ENCODE assay signal across 9 cellular contexts in genomic region chr16:50209548-50210265, GRCh38. TPM values are rescaled to one million over a fixed set of nuclear protein-coding genes. Genes with fewer than 3 reads are reported as not detected.
DNase-seq lines count a peak whose midpoint lies in the region; ATAC-seq, FAIRE-seq and TF ChIP-seq lines count a peak whose summit lies in the region.
"Had no signal": no experiment of that assay in that cellular context is flagged by ENCODE, and none has a peak within 500 bp of the region (broad histone marks: within the 10 kb centered on the region; RNA-seq: fewer than 3 reads in every experiment).

No MANE protein-coding gene starts in this region.

- peak overlapping the region; percentile 28 for H3K27ac Mint-ChIP-seq in glutamatergic neuron (ENCODE audit: unreplicated experiment)
- H3K27ac Mint-ChIP-seq: activated T-helper 2 cell treated with anti-CD3 and anti-CD28 coated beads, Interferon-gamma antibody, Interleukin-2, Interleukin-4, amounts not matched to agents 10 μg/mL and 5 μg/mL and 100 μg/mL, durations not matched to agents 14 hours and 24 hours and 36 hours had no signal

- H3K4me3 ChIP-seq in HEK293 (ENCODE audit: low read depth, low read length) (no peak overlapping the region), Peyer's patch (no peak overlapping the region), small intestine (ENCODE audit: low read depth in 1 of 2, low read length in 2 of 2) (no peak overlapping the region)
- H3K4me3 ChIP-seq: heart right ventricle had no signal

- H3K27ac ChIP-seq in HEK293 (ENCODE audit: extremely low read depth, low read depth, low read length), result no peak overlapping the region
- peak overlapping the region in 3 of 4 donors; percentile 4 to 52 (median 33) for H3K27ac ChIP-seq in Peyer's patch
- H3K27ac ChIP-seq in small intestine (ENCODE audit: low read depth in 1 of 2, low read length in 1 of 2), result peak overlapping the region; percentile 22 to 67

- 20 to 53% (median 32%) methylated on average over 7 of the region's 7 CpGs for WGBS in small intestine, 3 donors

- TF ChIP-seq POLR2A in Peyer's patch (IDR thresholded peaks at IDR 0.05), result no peak

- H3K27me3 Mint-ChIP-seq in glutamatergic neuron (ENCODE audit: unreplicated experiment), result no peaks in the 10 kb centered on the region

- H3K36me3 ChIP-seq in HEK293 (ENCODE audit: control insufficient read depth in 2 of 2, insufficient read depth in 1 of 2, low read length in 2 of 2) (peaks cover 0 to 25% of the 10 kb centered on the region in 2 experiments; a peak in 2 of 3 replicates), Peyer's patch (peaks cover 0 to 22% (median 0%) of the 10 kb centered on the region in 3 donors), small intestine (ENCODE audit: control insufficient read depth in 2 of 2, insufficient read depth in 2 of 2, low read length in 2 of 2) (peaks cover 0 to 8% of the 10 kb centered on the region in 2 donors)

- TF ChIP-seq CTCF in HEK293 (tag by site-specific recombination; IDR thresholded peaks at IDR 0.05) (no peak), Peyer's patch (IDR thresholded peaks at IDR 0.05) (no peak), glutamatergic neuron (IDR thresholded peaks at IDR 0.05; ENCODE audit: partially characterized antibody, unreplicated experiment) (no peak)

- ATAC-seq in GM21619 (IDR thresholded peaks at IDR 0.05; ENCODE audit: unreplicated experiment), result no peak
- no peak for ATAC-seq in GM21367 (IDR thresholded peaks at IDR 0.05; ENCODE audit: unreplicated experiment)

- POLR2A ChIA-PET in HEK293 (lab: Yijun Ruan, JAX), result interaction anchor here (0.6 to 1.1 kb wide), 4 partner anchors 32 to 184 kb away, joined by 3 to 8 read pairs (median 4); partner anchors contain the start of genes CNEP1R1 and HEATR3

- DNase-seq in Peyer's patch (peak in 2 of 3 donors; percentile 52 to 59), glutamatergic neuron (no peak), small intestine (peak; percentile 48)
- no peak for DNase-seq in stimulated activated CD4-positive, alpha-beta T cell treated with anti-CD3 and anti-CD28 coated beads, Interleukin-1b, Interleukin-23, amount 100 ng/mL, for 48 hours

- H3K4me1 Mint-ChIP-seq in glutamatergic neuron (ENCODE audit: low read depth, unreplicated experiment), result peaks cover 26% of the 10 kb centered on the region

- H3K36me3 Mint-ChIP-seq in glutamatergic neuron (ENCODE audit: unreplicated experiment), result no peaks in the 10 kb centered on the region

- CTCF ChIA-PET in HEK293 (lab: Yijun Ruan, JAX), result interaction anchor here (0.6 to 6.9 kb wide), 35 partner anchors 8 to 602 kb away, joined by 3 to 70 read pairs (median 6); partner anchors contain the start of genes CNEP1R1, HEATR3 and TENT4B

- FAIRE-seq in small intestine (lab: Jason Lieb, UNC), result no peak

- no peaks in the 10 kb centered on the region for H3K9me3 Mint-ChIP-seq in glutamatergic neuron (ENCODE audit: unreplicated experiment)
- H3K9me3 Mint-ChIP-seq: activated T-helper 2 cell treated with anti-CD3 and anti-CD28 coated beads, Interferon-gamma antibody, Interleukin-2, Interleukin-4, amounts not matched to agents 10 μg/mL and 5 μg/mL and 100 μg/mL, durations not matched to agents 14 hours and 24 hours and 36 hours had no signal

- H3K4me3 Mint-ChIP-seq in glutamatergic neuron (ENCODE audit: unreplicated experiment), result no peak overlapping the region

- peaks cover 19% of the 10 kb centered on the region for H3K4me1 ChIP-seq in HEK293 (ENCODE audit: control insufficient read depth, insufficient read depth, low read length)
- peaks cover 0 to 39% (median 8%) of the 10 kb centered on the region in 4 donors for H3K4me1 ChIP-seq in Peyer's patch
- peaks cover 0 to 14% of the 10 kb centered on the region in 2 donors for H3K4me1 ChIP-seq in small intestine (ENCODE audit: control insufficient read depth in 2 of 2, insufficient read depth in 1 of 2, low read depth in 1 of 2, low read length in 1 of 2)

- H3K27me3 ChIP-seq in Peyer's patch (no peaks in the 10 kb centered on the region), small intestine (ENCODE audit: control insufficient read depth in 2 of 2, insufficient read depth in 2 of 2, low read length in 2 of 2) (no peaks in the 10 kb centered on the region)
- H3K27me3 ChIP-seq: heart right ventricle had no signal

- H3K9me3 ChIP-seq in HEK293 (ENCODE audit: control insufficient read depth, insufficient read depth, low read depth, low read length), result no peaks in the 10 kb centered on the region
- H3K9me3 ChIP-seq in Peyer's patch, result no peaks in the 10 kb centered on the region
- H3K9me3 ChIP-seq in small intestine (ENCODE audit: control insufficient read depth, low read depth), result no peaks in the 10 kb centered on the region
- H3K9me3 ChIP-seq: heart right ventricle had no signal

TF ChIP-seq in HEK293, 187 proteins besides CTCF, POLR2A, EP300 and RAD21:
- no peak for TF ChIP-seq ZSCAN4 (tag by site-specific recombination; IDR thresholded peaks at IDR 0.05)
- TF ChIP-seq ZNF48 (tag by site-specific recombination; IDR thresholded peaks at IDR 0.05), result no peak
- no peak for TF ChIP-seq ZNF510 (tag by site-specific recombination; IDR thresholded peaks at IDR 0.05; ENCODE audit: insufficient replicate concordance)
- no peak for TF ChIP-seq KLF17 (tag by site-specific recombination; IDR thresholded peaks at IDR 0.05)
- TF ChIP-seq ZBTB21 (tag by site-specific recombination; IDR thresholded peaks at IDR 0.05), result no peak
- TF ChIP-seq ZIC2 (tag by site-specific recombination; IDR thresholded peaks at IDR 0.05), result no peak
- TF ChIP-seq ZBTB44 (tag by site-specific recombination; IDR thresholded peaks at IDR 0.05), result no peak
- peak; percentile 79 for TF ChIP-seq SCRT1 (tag by site-specific recombination; IDR thresholded peaks at IDR 0.05; ENCODE audit: borderline replicate concordance)
- TF ChIP-seq SCRT2 (tag by site-specific recombination; IDR thresholded peaks at IDR 0.05), result peak; percentile 96
- no peak for TF ChIP-seq ZSCAN23 (tag by site-specific recombination; IDR thresholded peaks at IDR 0.05)
- no peak for TF ChIP-seq PBX3 (CRISPR knock-in tag; IDR thresholded peaks at IDR 0.05)
- TF ChIP-seq ZNF155 (tag by site-specific recombination; IDR thresholded peaks at IDR 0.05), result no peak

RNA-seq across cellular contexts. Expression of gene TENT4B, which starts 56.6 kb away (rescaled TPM):
- total RNA-seq in Peyer's patch (10 to 100 TPM; 10.7 to 30.5 (median 24.7) TPM), glutamatergic neuron (ENCODE audit: unreplicated experiment) (9.5 TPM)
- 1 to 10 TPM; 5.1 to 8.9 (median 5.8) TPM for polyA plus RNA-seq in small intestine

RNA-seq across cellular contexts. Expression of gene ADCY7, which starts 56.6 kb away (rescaled TPM):
- total RNA-seq in Peyer's patch, result 10 to 100 TPM in 3 of 4 donors, 1 to 10 TPM in 1; 6.5 to 67.7 (median 21.5) TPM
- 16.7 TPM for total RNA-seq in glutamatergic neuron (ENCODE audit: unreplicated experiment)
- polyA plus RNA-seq in small intestine, result 1 to 10 TPM in 1 of 3 donors, under 1 TPM in 2; 0.45 to 6.3 (median 0.54) TPM

Comparison
In these comparisons a context has a peak if more than half of its experiments do, and no peak if none do; other contexts are left out.
1. DNase-seq: peak in Peyer's patch (2 of 3) and small intestine (single experiment); none in glutamatergic neuron (single experiment) and stimulated activated CD4-positive, alpha-beta T cell treated with anti-CD3 and anti-CD28 coated beads, Interleukin-1b, Interleukin-23, amount 100 ng/mL, for 48 hours (single experiment).